In genomic region chr7:134856692-134857091, GRCh38 we compare ENCODE assay signal across 1 cellular context.
TF ChIP-seq lines count a peak whose summit lies in the region.

No MANE protein-coding gene starts in this region.

TF ChIP-seq in WTC11, 78 proteins besides CTCF, POLR2A, EP300 and RAD21 (continued from another document):
- TF ChIP-seq, protein P1, sequence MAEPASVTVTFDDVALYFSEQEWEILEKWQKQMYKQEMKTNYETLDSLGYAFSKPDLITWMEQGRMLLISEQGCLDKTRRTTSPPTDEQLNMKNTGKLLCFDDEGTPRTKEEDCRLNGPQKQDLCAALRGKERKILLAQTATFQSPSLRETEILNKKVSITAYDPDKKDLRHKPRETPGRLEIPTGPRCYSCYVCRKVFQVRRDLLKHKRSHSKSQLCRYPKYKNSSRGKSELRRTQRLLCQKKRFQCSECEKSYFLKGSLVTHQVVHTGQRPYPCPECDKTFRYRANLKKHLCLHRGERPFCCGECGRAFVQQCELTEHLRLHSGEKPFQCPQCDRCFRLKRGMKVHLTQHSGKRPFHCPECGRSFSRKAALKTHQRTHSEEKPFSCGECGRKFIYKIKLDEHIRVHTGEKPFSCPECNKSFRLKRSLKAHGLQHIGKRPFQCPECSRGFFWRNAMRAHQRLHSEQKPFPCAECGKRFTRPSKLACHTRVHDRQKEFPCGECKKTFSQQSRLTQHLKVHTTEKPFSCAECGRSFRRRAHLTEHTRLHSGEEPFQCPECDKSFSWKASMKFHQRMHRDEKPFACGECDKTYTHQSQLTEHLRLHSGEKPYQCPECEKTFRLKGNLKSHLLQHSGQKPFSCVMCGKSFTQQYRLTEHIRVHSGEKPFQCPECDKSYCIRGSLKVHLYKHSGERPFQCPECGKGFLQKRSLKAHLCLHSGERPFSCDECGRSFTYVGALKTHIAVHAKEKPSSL (CRISPR knock-in tag; conservative IDR thresholded peaks at IDR 0.05): no peak
- TF ChIP-seq ZSCAN18 (CRISPR knock-in tag; IDR thresholded peaks at IDR 0.05) (no peak), ZNF671 (CRISPR knock-in tag; IDR thresholded peaks at IDR 0.05) (no peak)
